ENCODE assay signal across 30 cellular contexts in genomic region chr14:74949859-74950572, GRCh38. TPM values are rescaled to one million over a fixed set of nuclear protein-coding genes. Genes with fewer than 3 reads are reported as not detected.
DNase-seq lines count a peak whose midpoint lies in the region; ATAC-seq, FAIRE-seq and TF ChIP-seq lines count a peak whose summit lies in the region.
"Had no signal": no experiment of that assay in that cellular context is flagged by ENCODE, and none has a peak within 500 bp of the region (broad histone marks: within the 10 kb centered on the region; RNA-seq: fewer than 3 reads in every experiment).

No MANE protein-coding gene starts in this region.

- H2AFZ ChIP-seq in K562 (ENCODE audit: low read depth, low read length): no peak overlapping the region

- H3K9ac ChIP-seq in K562 (ENCODE audit: insufficient read depth in 1 of 2, low read depth in 2 of 2, low read length in 2 of 2): peak overlapping the region in 1 of 2 experiments; percentile 71; a peak in 2 of 4 replicates

- TF ChIP-seq RAD21 in K562 (CRISPR knock-in tag; conservative IDR thresholded peaks at IDR 0.05 in 1 of 2, IDR thresholded peaks at IDR 0.05 in 1 of 2): no peak

- peak; percentile 20 for DNase-seq in OCI-M1 (lab: John Stamatoyannopoulos, UW)
- peak in 1 of 4 experiments; percentile 37 for DNase-seq in K562 (ENCODE audit: extremely low read depth in 1 of 4, low spot score in 3 of 4)
- no peak for DNase-seq in mesothelial cell of epicardium (ENCODE audit: low spot score in 2 of 2, unreplicated experiment in 2 of 2)
- no peak for DNase-seq in thyroid gland
- DNase-seq in upper lobe of left lung: no peak
- DNase-seq in Kasumi-1 (lab: John Stamatoyannopoulos, UW): no peak
- DNase-seq: activated CD4-positive, alpha-beta memory T cell treated with anti-CD3 and anti-CD28 coated beads for 36 hours; activated CD4-positive, CD25-positive, alpha-beta regulatory T cell; activated CD8-positive, alpha-beta memory T cell treated with anti-CD3 and anti-CD28 coated beads, Interleukin-2, amount 50 U/mL, for 48 hours; anterior cingulate cortex; effector memory CD8-positive, alpha-beta T cell; foreskin melanocyte; left cardiac atrium; NCI-H2029; SHP77 treated with DMSO at 0.1 percent for 48 hours; stimulated activated CD4-positive, alpha-beta T cell treated with anti-CD3 and anti-CD28 coated beads, Interleukin-1b, Interleukin-23, amount 100 ng/mL, for 48 hours; stimulated activated CD8-positive, alpha-beta memory T cell treated with anti-CD3 and anti-CD28 coated beads, Interleukin-4, amount 100 ng/mL, for 48 hours; T-helper 9 cell had no signal

- no peaks in the 10 kb centered on the region for H3K79me2 ChIP-seq in K562 (ENCODE audit: control insufficient read depth, insufficient read depth, low read length)

- no peaks in the 10 kb centered on the region for H3K27me3 Mint-ChIP-seq in mesothelial cell of epicardium (ENCODE audit: low read depth)
- H3K27me3 Mint-ChIP-seq: activated CD4-positive, alpha-beta memory T cell treated with anti-CD3 and anti-CD28 coated beads for 36 hours had no signal

- H3K27ac Mint-ChIP-seq in mesothelial cell of epicardium: peak overlapping the region; percentile 62
- H3K27ac Mint-ChIP-seq: activated CD4-positive, alpha-beta memory T cell treated with anti-CD3 and anti-CD28 coated beads for 36 hours; activated naive CD8-positive, alpha-beta T cell; activated T-helper 2 cell treated with anti-CD3 and anti-CD28 coated beads, Interferon-gamma antibody, Interleukin-2, Interleukin-4, amounts not matched to agents 10 μg/mL and 5 μg/mL and 100 μg/mL, durations not matched to agents 14 hours and 24 hours and 36 hours had no signal

- no peak for TF ChIP-seq EP300 in K562 (IDR thresholded peaks at IDR 0.05; ENCODE audit: low read length)
- TF ChIP-seq EP300 in upper lobe of left lung (IDR thresholded peaks at IDR 0.05): no peak

- no peak for TF ChIP-seq POLR2A in K562 (conservative IDR thresholded peaks at IDR 0.05)
- no peak for TF ChIP-seq POLR2A in thyroid gland (IDR thresholded peaks at IDR 0.05)
- no peak for TF ChIP-seq POLR2A in upper lobe of left lung (IDR thresholded peaks at IDR 0.05)

- H3K9me3 Mint-ChIP-seq in mesothelial cell of epicardium: no peaks in the 10 kb centered on the region
- H3K9me3 Mint-ChIP-seq: activated CD4-positive, alpha-beta memory T cell treated with anti-CD3 and anti-CD28 coated beads for 36 hours; activated T-helper 2 cell treated with anti-CD3 and anti-CD28 coated beads, Interferon-gamma antibody, Interleukin-2, Interleukin-4, amounts not matched to agents 10 μg/mL and 5 μg/mL and 100 μg/mL, durations not matched to agents 14 hours and 24 hours and 36 hours; effector memory CD8-positive, alpha-beta T cell had no signal

- H3K27ac ChIP-seq in K562 (ENCODE audit: extremely low read depth, low read depth, low read length) (no peak overlapping the region), thyroid gland (peak overlapping the region; percentile 57 to 90 (median 76)), upper lobe of left lung (no peak overlapping the region)
- H3K27ac ChIP-seq: C4-2B, colonic mucosa, esophagus muscularis mucosa, tibial nerve had no signal

- peaks cover 6 to 51% of the 10 kb centered on the region in 2 experiments; a peak in 3 of 5 replicates for H3K4me1 ChIP-seq in K562 (replicated peaks in 1 of 2; ENCODE audit: control insufficient read depth in 2 of 2, insufficient read depth in 2 of 2, low read length in 2 of 2)
- H3K4me1 ChIP-seq in thyroid gland: peaks cover 34 to 59% of the 10 kb centered on the region in 2 donors
- peaks cover 15 to 30% (median 18%) of the 10 kb centered on the region in 4 donors for H3K4me1 ChIP-seq in upper lobe of left lung

- H4K20me1 ChIP-seq in K562 (replicated peaks; ENCODE audit: control insufficient read depth, insufficient read depth, low read length): no peaks in the 10 kb centered on the region

- in situ Hi-C loops in K562 (cut with MboI): no loop called here

- BruUV-seq in K562 (replicated peaks; lab: Mats Ljungman, UMichigan): no TSS peak

- intact Hi-C loops in K562 (cut with micrococcal nuclease): loop anchor here (5.0 to 10.0 kb wide), 2 partner anchors 52 to 355 kb away; partner anchors contain the start of gene EIF2B2
- intact Hi-C loops in thyroid gland (cut with DNase I): loop anchor here (5.0 kb wide), 2 partner anchors 57 to 137 kb away; no protein-coding TSS in a partner anchor

- H3K9me3 ChIP-seq in K562 (replicated peaks; ENCODE audit: control insufficient read depth, insufficient read depth, low read depth, low read length): no peaks in the 10 kb centered on the region
- H3K9me3 ChIP-seq in thyroid gland: no peaks in the 10 kb centered on the region
- no peaks in the 10 kb centered on the region for H3K9me3 ChIP-seq in upper lobe of left lung
- H3K9me3 ChIP-seq: colonic mucosa, esophagus muscularis mucosa, stomach, tibial nerve had no signal

- POLR2A ChIA-PET in K562 (lab: Yijun Ruan, JAX): interaction anchor here (0.6 kb wide), 2 partner anchors 401 to 564 kb away, joined by 3 to 4 read pairs; no protein-coding TSS in a partner anchor

- H3K4me3 ChIP-seq in K562 (no peak overlapping the region), thyroid gland (replicated peaks in 1 of 3) (no peak overlapping the region), upper lobe of left lung (no peak overlapping the region)
- H3K4me3 ChIP-seq: colonic mucosa, esophagus muscularis mucosa, skin epidermis, stomach, tibial nerve had no signal

- FAIRE-seq in K562 (lab: Jason Lieb, UNC): peak; percentile 19

- H3K9me1 ChIP-seq in K562 (ENCODE audit: control insufficient read depth, insufficient read depth, low read length): no peaks in the 10 kb centered on the region

- H3K36me3 ChIP-seq in K562 (ENCODE audit: control insufficient read depth, insufficient read depth, low read length) (no peaks in the 10 kb centered on the region), thyroid gland (peaks cover 36 to 39% of the 10 kb centered on the region in 2 donors), upper lobe of left lung (no peaks in the 10 kb centered on the region)
- H3K36me3 ChIP-seq: colonic mucosa, stomach had no signal

- CTCF ChIA-PET in K562 (lab: Yijun Ruan, JAX; ENCODE audit: low intra/inter-chr PET ratio): no interaction called here

- ATAC-seq in K562: no peak
- ATAC-seq in HG03521 (IDR thresholded peaks at IDR 0.05; ENCODE audit: unreplicated experiment): no peak
- no peak for ATAC-seq in upper lobe of left lung (ENCODE audit: low FRiP score in 2 of 2)
- ATAC-seq: effector memory CD8-positive, alpha-beta T cell; left cardiac atrium; Panc1 had no signal

- 29% methylated on average over 14 of the region's 17 CpGs for WGBS in K562 (ENCODE audit: insufficient coverage, low coverage, missing lambda C conversion rate)
- 90% methylated on average over 17 of the region's 17 CpGs for WGBS in thyroid gland, 2 donors
- 82 to 88% methylated on average over 17 of the region's 17 CpGs for WGBS in upper lobe of left lung, 2 donors

- H3K36me3 Mint-ChIP-seq in mesothelial cell of epicardium: peaks cover 1% of the 10 kb centered on the region
- H3K36me3 Mint-ChIP-seq: activated CD4-positive, alpha-beta memory T cell treated with anti-CD3 and anti-CD28 coated beads for 36 hours; activated naive CD8-positive, alpha-beta T cell had no signal

- H3K4me1 Mint-ChIP-seq in mesothelial cell of epicardium: peaks cover 56% of the 10 kb centered on the region

- no peak overlapping the region for H3K4me3 Mint-ChIP-seq in mesothelial cell of epicardium
- H3K4me3 Mint-ChIP-seq: activated CD4-positive, alpha-beta memory T cell treated with anti-CD3 and anti-CD28 coated beads for 36 hours; activated naive CD8-positive, alpha-beta T cell; effector memory CD8-positive, alpha-beta T cell had no signal

- H3K4me2 ChIP-seq in K562 (ENCODE audit: insufficient read depth, low read length): no peak overlapping the region

- H3K27me3 ChIP-seq in K562 (ENCODE audit: control insufficient read depth in 2 of 2, insufficient read depth in 2 of 2, low read length in 2 of 2) (no peaks in the 10 kb centered on the region), thyroid gland (no peaks in the 10 kb centered on the region), upper lobe of left lung (peaks cover 0 to 9% (median 0%) of the 10 kb centered on the region in 4 donors)
- H3K27me3 ChIP-seq: colonic mucosa, tibial nerve had no signal

- no peak for TF ChIP-seq CTCF in K562 (IDR thresholded peaks at IDR 0.05 in 2 of 3, conservative IDR thresholded peaks at IDR 0.05 in 1 of 3; ENCODE audit: insufficient read depth in 2 of 3, low read depth in 1 of 3, low read length in 3 of 3)
- TF ChIP-seq CTCF in mesothelial cell of epicardium (IDR thresholded peaks at IDR 0.05; ENCODE audit: unreplicated experiment): no peak
- TF ChIP-seq CTCF in thyroid gland (IDR thresholded peaks at IDR 0.05): no peak
- no peak for TF ChIP-seq CTCF in upper lobe of left lung (IDR thresholded peaks at IDR 0.05)

RNA-seq across cellular contexts. Expression of gene PGF, which starts 5.4 kb away (rescaled TPM):
- 0.23 and 0.65 TPM in 2 replicates for total RNA-seq in K562 (2011; cell fraction: chromatin; rRNA removed; ENCODE audit: low replicate concordance)
- total RNA-seq in K562 (2011; cell fraction: nucleolus; rRNA removed): 0.79 and 1.2 TPM in 2 replicates
- total RNA-seq in K562 (2011; cell fraction: nucleoplasm; rRNA removed): 0.51 and 0.69 TPM in 2 replicates
- total RNA-seq in K562 (2014; rRNA removed): 0.18 and 0.90 TPM in 2 replicates
- 0.22 and 0.32 TPM in 2 replicates for total RNA-seq in K562 (2014; rRNA removed; fragmentation: Illumina TruSeq; extraction: Trizol)
- total RNA-seq in K562 (2015; rRNA removed; fragmentation: Illumina TruSeq; extraction: Trizol): 0.11 and 0.34 TPM in 2 replicates
- total RNA-seq in K562 (2021): 0.29 and 0.44 TPM in 2 replicates
- 0.14 and 0.20 TPM in 2 replicates for polyA plus RNA-seq in K562 (2011; rRNA removed)
- polyA plus RNA-seq in K562 (2011; cell fraction: cytosol; rRNA removed): 0.03 and 0.07 TPM in 2 replicates
- 0.06 and 0.31 TPM in 2 replicates for polyA plus RNA-seq in K562 (2011; cell fraction: nucleus; rRNA removed)
- 0.10 and 0.29 TPM in 2 replicates for polyA plus RNA-seq in K562 (2012)
- 0.18 and 0.54 TPM in 2 replicates for polyA plus RNA-seq in K562 (2014; fragmentation: Illumina TruSeq; extraction: Trizol)
- polyA plus RNA-seq in K562 (2014; fragmentation: Nextera tagmentation; extraction: Ambion mirVana): under 1 TPM; 0.04 to 0.07 TPM
- polyA plus RNA-seq in K562 (2014; rRNA removed): 0.30 and 0.66 TPM in 2 replicates
- 0.06 and 0.14 TPM in 2 replicates for polyA minus RNA-seq in K562 (2011; rRNA and poly(A)+ RNA removed)
- not detected in 2 replicates for polyA minus RNA-seq in K562 (2011; cell fraction: cytosol; rRNA and poly(A)+ RNA removed)
- polyA minus RNA-seq in K562 (2011; cell fraction: nucleus; rRNA and poly(A)+ RNA removed): 0.22 and 0.40 TPM in 2 replicates
- 8.4 to 9.6 TPM (median 8.6 TPM) in 3 replicates for total RNA-seq in mesothelial cell of epicardium
- total RNA-seq in thyroid gland: 10 to 100 TPM; 34.4 to 68.8 (median 61.0) TPM
- 10 to 100 TPM in 2 of 6 donors, 1 to 10 TPM in 3, under 1 TPM in 1; 0.89 to 21.3 (median 5.0) TPM for total RNA-seq in upper lobe of left lung

RNA-seq across cellular contexts. Expression of gene RPS6KL1, which starts 27.0 kb away (rescaled TPM):
- 43.9 and 107 TPM in 2 replicates for total RNA-seq in K562 (2011; cell fraction: chromatin; rRNA removed; ENCODE audit: low replicate concordance)
- 48.3 and 51.7 TPM in 2 replicates for total RNA-seq in K562 (2011; cell fraction: nucleolus; rRNA removed)
- 33.6 and 36.7 TPM in 2 replicates for total RNA-seq in K562 (2011; cell fraction: nucleoplasm; rRNA removed)
- total RNA-seq in K562 (2014; rRNA removed) (10.6 and 11.1 TPM in 2 replicates), K562 (2014; rRNA removed; fragmentation: Illumina TruSeq; extraction: Trizol) (8.1 and 8.2 TPM in 2 replicates), K562 (2015; rRNA removed; fragmentation: Illumina TruSeq; extraction: Trizol) (5.7 and 5.8 TPM in 2 replicates), K562 (2021) (13.6 and 15.5 TPM in 2 replicates), mesothelial cell of epicardium (0.13 to 1.1 TPM (median 0.70 TPM) in 3 replicates), thyroid gland (10 to 100 TPM in 2 of 4 donors, 1 to 10 TPM in 2; 5.7 to 16.4 (median 9.5) TPM), upper lobe of left lung (10 to 100 TPM in 2 of 6 donors, 1 to 10 TPM in 4; 3.4 to 29.3 (median 7.3) TPM)
- polyA plus RNA-seq in K562 (2011; rRNA removed) (6.8 and 8.3 TPM in 2 replicates), K562 (2014; fragmentation: Illumina TruSeq; extraction: Trizol) (7.7 and 8.6 TPM in 2 replicates), K562 (2014; fragmentation: Nextera tagmentation; extraction: Ambion mirVana) (1 to 10 TPM in 1 of 2 experiments, under 1 TPM in 1; 0.91 to 1.8 TPM), K562 (2014; rRNA removed) (10.2 and 11.6 TPM in 2 replicates)
- 4.3 and 6.7 TPM in 2 replicates for polyA plus RNA-seq in K562 (2011; cell fraction: cytosol; rRNA removed)
- polyA plus RNA-seq in K562 (2011; cell fraction: nucleus; rRNA removed): 19.3 and 36.6 TPM in 2 replicates
- polyA plus RNA-seq in K562 (2012): 5.5 and 6.8 TPM in 2 replicates
- polyA minus RNA-seq in K562 (2011; rRNA and poly(A)+ RNA removed): 10.8 and 14.4 TPM in 2 replicates
- 4.2 and 4.9 TPM in 2 replicates for polyA minus RNA-seq in K562 (2011; cell fraction: cytosol; rRNA and poly(A)+ RNA removed)
- polyA minus RNA-seq in K562 (2011; cell fraction: nucleus; rRNA and poly(A)+ RNA removed): 12.8 and 15.6 TPM in 2 replicates
- total RNA-seq: H4, M059J had no signal

RNA-seq across cellular contexts. Expression of gene EIF2B2, which starts 52.7 kb away (rescaled TPM):
- 38.8 and 45.9 TPM in 2 replicates for total RNA-seq in K562 (2011; cell fraction: chromatin; rRNA removed; ENCODE audit: low replicate concordance)
- total RNA-seq in K562 (2011; cell fraction: nucleolus; rRNA removed): 28.3 and 32.6 TPM in 2 replicates
- total RNA-seq in K562 (2011; cell fraction: nucleoplasm; rRNA removed): 30.9 and 46.0 TPM in 2 replicates
- total RNA-seq in K562 (2014; rRNA removed): 53.3 and 65.7 TPM in 2 replicates
- total RNA-seq in K562 (2014; rRNA removed; fragmentation: Illumina TruSeq; extraction: Trizol): 29.1 and 29.3 TPM in 2 replicates
- 28.3 and 31.8 TPM in 2 replicates for total RNA-seq in K562 (2015; rRNA removed; fragmentation: Illumina TruSeq; extraction: Trizol)
- total RNA-seq in K562 (2021): 38.9 and 39.5 TPM in 2 replicates
- 94.1 and 95.6 TPM in 2 replicates for polyA plus RNA-seq in K562 (2011; rRNA removed)
- polyA plus RNA-seq in K562 (2011; cell fraction: cytosol; rRNA removed): 76.7 and 80.9 TPM in 2 replicates
- 48.0 and 48.4 TPM in 2 replicates for polyA plus RNA-seq in K562 (2011; cell fraction: nucleus; rRNA removed)
- polyA plus RNA-seq in K562 (2012): 43.7 and 47.1 TPM in 2 replicates
- polyA plus RNA-seq in K562 (2014; fragmentation: Illumina TruSeq; extraction: Trizol): 52.4 and 55.6 TPM in 2 replicates
- 10 to 100 TPM; 10.6 to 16.1 TPM for polyA plus RNA-seq in K562 (2014; fragmentation: Nextera tagmentation; extraction: Ambion mirVana)
- polyA plus RNA-seq in K562 (2014; rRNA removed): 58.7 and 68.3 TPM in 2 replicates
- polyA minus RNA-seq in K562 (2011; rRNA and poly(A)+ RNA removed): 50.6 and 57.5 TPM in 2 replicates
- 29.7 and 30.0 TPM in 2 replicates for polyA minus RNA-seq in K562 (2011; cell fraction: cytosol; rRNA and poly(A)+ RNA removed)
- 13.5 and 25.0 TPM in 2 replicates for polyA minus RNA-seq in K562 (2011; cell fraction: nucleus; rRNA and poly(A)+ RNA removed)
- 31.0 to 34.7 TPM (median 33.9 TPM) in 3 replicates for total RNA-seq in mesothelial cell of epicardium
- 10 to 100 TPM; 47.0 to 94.8 (median 69.3) TPM for total RNA-seq in thyroid gland
- total RNA-seq in upper lobe of left lung: 10 to 100 TPM; 22.2 to 40.7 (median 32.5) TPM

Comparison
In these comparisons a context has a peak if more than half of its experiments do, and no peak if none do; other contexts are left out.
1. H3K27ac ChIP-seq: peak in thyroid gland (3 of 3); none in K562 (single experiment) and upper lobe of left lung (0 of 4).